ENCODE assay signal across 9 cellular contexts in genomic region chr12:128797119-128798118, GRCh38. TPM values are rescaled to one million over a fixed set of nuclear protein-coding genes. Genes with fewer than 3 reads are reported as not detected.
A peak's percentile ranks its signal among the peaks of the same experiment; 100 is the strongest.
DNase-seq lines count a peak whose midpoint lies in the region; ATAC-seq and TF ChIP-seq lines count a peak whose summit lies in the region.
"Had no signal": no experiment of that assay in that cellular context is flagged by ENCODE, and none has a peak within 500 bp of the region (broad histone marks: within the 10 kb centered on the region; RNA-seq: fewer than 3 reads in every experiment).

No MANE protein-coding gene starts in this region.

- TF ChIP-seq CTCF in SU-DHL-6 (IDR thresholded peaks at IDR 0.05; ENCODE audit: insufficient read depth, low read length, poor library complexity, severe bottlenecking) (no peak), transverse colon (IDR thresholded peaks at IDR 0.05) (no peak)

- H3K9ac ChIP-seq in SU-DHL-6 (ENCODE audit: low read length): peak overlapping the region; percentile 56
- H3K9ac ChIP-seq: KMS-11 had no signal

- 68 to 70% methylated on average over 13 to 16 of the region's 20 CpGs for WGBS in mesodermal cell (ENCODE audit: insufficient coverage in 2 of 2), 2 experiments
- whole genome bisulfite sequencing in transverse colon (ENCODE audit: low coverage in 1 of 2), 2 donors: 63 to 77% methylated on average over 3 to 20 of the region's 20 CpGs

- H3K27me3 ChIP-seq in SU-DHL-6 (ENCODE audit: low read length): no peaks in the 10 kb centered on the region
- H3K27me3 ChIP-seq in transverse colon: no peaks in the 10 kb centered on the region

- TF ChIP-seq EP300 in transverse colon (IDR thresholded peaks at IDR 0.05; ENCODE audit: low read depth): no peak

- DNase-seq in GDM1 (lab: John Stamatoyannopoulos, UW) (no peak), GM19240 (ENCODE audit: insufficient read length, low spot score) (no peak), AG20443 (ENCODE audit: low spot score) (no peak), transverse colon (no peak)

- H3F3A ChIP-seq in SU-DHL-6 (ENCODE audit: insufficient read depth): peaks cover 48% of the 10 kb centered on the region

- peak overlapping the region; percentile 9 for H3K4me3 ChIP-seq in SU-DHL-6 (ENCODE audit: insufficient read depth, low read length, poor library complexity, severe bottlenecking)
- H3K4me3 ChIP-seq in mesodermal cell (ENCODE audit: extremely low read depth, insufficient read depth, low read length, poor library complexity, severe bottlenecking): no peak overlapping the region
- H3K4me3 ChIP-seq in transverse colon: no peak overlapping the region

- intact Hi-C loops in transverse colon (cut with DNase I; ENCODE audit: low total_unique reads): no loop called here

- H2AFZ ChIP-seq in SU-DHL-6 (ENCODE audit: low read depth, low read length, severe bottlenecking): no peak overlapping the region

- H3K9me3 ChIP-seq in SU-DHL-6 (ENCODE audit: insufficient read depth, low read length) (no peaks in the 10 kb centered on the region), mesodermal cell (ENCODE audit: control insufficient read depth, low read length) (no peaks in the 10 kb centered on the region), transverse colon (no peaks in the 10 kb centered on the region)

- no peaks in the 10 kb centered on the region for H3K9me2 ChIP-seq in SU-DHL-6 (replicated peaks; ENCODE audit: insufficient read depth, low read length)

- peak; percentile 11 for TF ChIP-seq POLR2A in GM18526 (IDR thresholded peaks at IDR 0.05; ENCODE audit: extremely low read depth, insufficient read length)
- no peak for TF ChIP-seq POLR2A in transverse colon (IDR thresholded peaks at IDR 0.05)

- ATAC-seq in HG02623 (IDR thresholded peaks at IDR 0.05; ENCODE audit: unreplicated experiment): peak; percentile 45

- in situ Hi-C loops in transverse colon (cut with MboI; ENCODE audit: low pct_ligation_motif_present in 1 of 4, low pct_unique_long_range_greater_than_20kb in 1 of 4, low sequenced_read_pairs in 3 of 4): loop anchor here in 2 of 4 donors (25.0 kb wide), 1 partner anchor 1115 kb away; the partner anchor contains the start of gene TMEM132D (in 2 of the 2)

- H3K27ac ChIP-seq in SU-DHL-6 (ENCODE audit: low read depth, low read length): peak overlapping the region; percentile 98
- peak overlapping the region; percentile 79 for H3K27ac ChIP-seq in mesodermal cell (ENCODE audit: low read depth, low read length, severe bottlenecking)
- no peak overlapping the region for H3K27ac ChIP-seq in transverse colon
- H3K27ac ChIP-seq: KMS-11 had no signal

- peak overlapping the region; percentile 59 for H3K4me2 ChIP-seq in SU-DHL-6 (ENCODE audit: low read depth, low read length, poor library complexity, severe bottlenecking)
- H3K4me2 ChIP-seq: KMS-11 had no signal

- peaks cover 32% of the 10 kb centered on the region for H3K79me2 ChIP-seq in SU-DHL-6 (ENCODE audit: insufficient read depth, low read length)

- H3K36me3 ChIP-seq in SU-DHL-6 (ENCODE audit: low read length): peaks cover 24% of the 10 kb centered on the region
- H3K36me3 ChIP-seq in mesodermal cell (ENCODE audit: control insufficient read depth, insufficient read depth, low read length): peaks cover 81% of the 10 kb centered on the region
- peaks cover 0 to 58% (median 24%) of the 10 kb centered on the region in 4 donors for H3K36me3 ChIP-seq in transverse colon

- peaks cover 6% of the 10 kb centered on the region; the same call in 1 of the 2 replicates for H4K20me1 ChIP-seq in SU-DHL-6 (ENCODE audit: low read depth, low read length)

- H3K4me1 ChIP-seq in mesodermal cell (ENCODE audit: control insufficient read depth, insufficient read depth, low read length, poor library complexity, severe bottlenecking) (peaks cover 14% of the 10 kb centered on the region), transverse colon (no peaks in the 10 kb centered on the region)

RNA-seq across cellular contexts. Expression of gene SLC15A4, which starts 26.3 kb away (rescaled TPM):
- 18.2 TPM for polyA plus RNA-seq in mesodermal cell (2013, experiment 1 of 2)
- polyA plus RNA-seq in mesodermal cell (2013, experiment 2 of 2): 16.5 TPM
- total RNA-seq in transverse colon: 10 to 100 TPM; 13.1 to 41.2 (median 32.7) TPM

RNA-seq across cellular contexts. Expression of gene GLT1D1, which starts 55.9 kb away (rescaled TPM):
- polyA plus RNA-seq in mesodermal cell (2013, experiment 1 of 2): 1.7 TPM
- 1.4 TPM for polyA plus RNA-seq in mesodermal cell (2013, experiment 2 of 2)
- total RNA-seq in transverse colon: not detected

Comparison
In these comparisons a context has a peak if more than half of its experiments do, and no peak if none do; other contexts are left out.
1. H3K27ac ChIP-seq: peak in SU-DHL-6 (single experiment) and mesodermal cell (single experiment); none in transverse colon (0 of 4).